9 cellular contexts compared by ENCODE assay signal in the genomic region with DNA sequence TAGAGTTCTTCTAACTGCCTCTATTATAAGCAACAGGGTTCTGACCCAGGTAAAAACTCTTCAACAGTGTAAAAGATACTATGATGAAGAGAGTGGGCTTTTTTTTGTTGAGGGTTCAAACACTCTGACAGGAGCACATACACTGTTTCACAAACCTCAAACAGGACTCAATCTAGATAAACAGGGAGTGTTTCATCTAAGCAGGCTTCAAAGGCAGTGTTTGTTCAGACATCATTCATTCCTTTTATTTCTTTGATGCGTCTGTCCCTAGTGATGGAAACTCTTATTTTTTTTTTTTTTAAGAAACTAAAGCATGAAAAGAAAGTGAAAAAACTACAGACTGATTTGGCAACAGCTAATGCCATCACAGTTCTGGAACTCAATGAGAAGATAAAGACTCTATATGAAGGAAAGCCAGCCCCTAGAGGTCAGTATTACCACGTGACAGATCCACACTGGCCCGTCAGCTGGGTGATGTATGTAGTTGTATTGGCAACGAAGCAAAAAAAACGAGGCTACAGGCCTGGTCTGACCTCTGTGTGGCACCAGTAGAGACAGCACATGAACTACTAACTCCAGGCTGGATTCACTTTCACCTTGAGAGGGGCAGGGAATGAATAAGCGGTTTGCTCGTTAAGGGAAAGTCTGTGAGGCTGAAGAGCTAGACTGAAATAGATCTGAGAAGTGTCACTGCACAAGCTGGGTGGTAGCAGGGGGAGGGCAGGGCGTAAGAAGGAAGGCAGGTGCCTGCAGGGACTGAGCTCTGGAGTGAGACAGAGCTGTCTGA.
DNase-seq lines count a peak whose midpoint lies in the region; ATAC-seq and TF ChIP-seq lines count a peak whose summit lies in the region.
"Had no signal": no experiment of that assay in that cellular context is flagged by ENCODE, and none has a peak within 500 bp of the region (broad histone marks: within the 10 kb centered on the region; RNA-seq: fewer than 3 reads in every experiment).

No MANE protein-coding gene starts in this region.

- intact Hi-C loops in lower lobe of right lung (cut with DNase I): no loop called here

- no peaks in the 10 kb centered on the region for H4K20me1 ChIP-seq in KMS-11 (ENCODE audit: insufficient read depth)

- peak; percentile 5 for DNase-seq in stimulated activated naive CD4-positive, alpha-beta T cell treated with Interleukin-2 at 50 U/mL for 16 hours (lab: John Stamatoyannopoulos, UW)
- DNase-seq in stimulated activated naive CD4-positive, alpha-beta T cell (lab: John Stamatoyannopoulos, UW): no peak
- DNase-seq in H4 (ENCODE audit: low spot score) (peak; percentile 67), RWPE2 (ENCODE audit: low spot score) (peak; percentile 73), chondrocyte (ENCODE audit: low spot score) (no peak), lower lobe of right lung (no peak)

- no peaks in the 10 kb centered on the region for H3K9me3 ChIP-seq in RWPE2 (ENCODE audit: severe bottlenecking)
- H3K9me3 ChIP-seq in lower lobe of right lung: no peaks in the 10 kb centered on the region
- H3K9me3 ChIP-seq in thymus (ENCODE audit: control insufficient read depth): no peaks in the 10 kb centered on the region

- no peaks in the 10 kb centered on the region for H3K9me3 Mint-ChIP-seq in chondrocyte (ENCODE audit: low read depth)
- H3K9me3 Mint-ChIP-seq: mesothelial cell of epicardium had no signal

- no peak overlapping the region for H3K4me3 Mint-ChIP-seq in chondrocyte (ENCODE audit: unreplicated experiment)
- H3K4me3 Mint-ChIP-seq: mesothelial cell of epicardium had no signal

- H3K4me2 ChIP-seq in KMS-11: peak overlapping the region; percentile 23; the same call in 1 of the 2 replicates

- TF ChIP-seq CTCF in KMS-11 (conservative IDR thresholded peaks at IDR 0.05; ENCODE audit: low read depth, low read length): peak; percentile 54
- peak; percentile 92 for TF ChIP-seq CTCF in RWPE2 (IDR thresholded peaks at IDR 0.05; ENCODE audit: poor library complexity, severe bottlenecking)
- TF ChIP-seq CTCF in chondrocyte (IDR thresholded peaks at IDR 0.05): peak; percentile 73
- peak; percentile 41 for TF ChIP-seq CTCF in lower lobe of right lung (IDR thresholded peaks at IDR 0.05)

- H2AFZ ChIP-seq in KMS-11 (ENCODE audit: low read depth): peak overlapping the region; percentile 18; the same call in 1 of the 2 replicates

- no peaks in the 10 kb centered on the region for H3K36me3 Mint-ChIP-seq in chondrocyte (ENCODE audit: low read depth)
- H3K36me3 Mint-ChIP-seq: mesothelial cell of epicardium had no signal

- peak; percentile 83 for ATAC-seq in RWPE2 (ENCODE audit: low read depth)
- ATAC-seq in lower lobe of right lung: peak; percentile 68 to 76

- H3K27me3 Mint-ChIP-seq in chondrocyte (ENCODE audit: low read depth): no peaks in the 10 kb centered on the region

- H3K36me3 ChIP-seq in KMS-11 (ENCODE audit: insufficient read depth) (no peaks in the 10 kb centered on the region), RWPE2 (ENCODE audit: low read depth) (no peaks in the 10 kb centered on the region), lower lobe of right lung (no peaks in the 10 kb centered on the region), thymus (ENCODE audit: control insufficient read depth, insufficient read depth) (no peaks in the 10 kb centered on the region)

- WGBS in thymus: 23% methylated on average over 8 of the region's 8 CpGs

- H3K27ac ChIP-seq in KMS-11 (no peak overlapping the region), RWPE2 (ENCODE audit: poor library complexity, severe bottlenecking) (no peak overlapping the region), lower lobe of right lung (no peak overlapping the region), thymus (ENCODE audit: low read depth) (peak overlapping the region; percentile 52)

- H3K9ac ChIP-seq in KMS-11: no peak overlapping the region

- H3K27me3 ChIP-seq in KMS-11 (ENCODE audit: insufficient read depth, low read depth): no peaks in the 10 kb centered on the region
- H3K27me3 ChIP-seq in RWPE2 (ENCODE audit: insufficient read depth, poor library complexity, severe bottlenecking): no peaks in the 10 kb centered on the region
- H3K27me3 ChIP-seq in lower lobe of right lung (ENCODE audit: low read depth): no peaks in the 10 kb centered on the region
- H3K27me3 ChIP-seq in thymus (ENCODE audit: control insufficient read depth, insufficient read depth): no peaks in the 10 kb centered on the region

- peaks cover 14% of the 10 kb centered on the region for H3K4me1 ChIP-seq in KMS-11 (ENCODE audit: low read depth, poor library complexity, severe bottlenecking)
- peaks cover 10% of the 10 kb centered on the region for H3K4me1 ChIP-seq in RWPE2 (ENCODE audit: insufficient read depth, poor library complexity, severe bottlenecking)
- peaks cover 7% of the 10 kb centered on the region for H3K4me1 ChIP-seq in lower lobe of right lung
- H3K4me1 ChIP-seq in thymus (ENCODE audit: control insufficient read depth, insufficient read depth, low read length): no peaks in the 10 kb centered on the region

- H3K4me3 ChIP-seq in KMS-11 (IDR thresholded peaks at IDR 0.05; ENCODE audit: insufficient read depth, low read depth, low read length) (no peak overlapping the region), RWPE2 (ENCODE audit: severe bottlenecking) (no peak overlapping the region), lower lobe of right lung (no peak overlapping the region), thymus (ENCODE audit: low read length) (no peak overlapping the region)

- no peaks in the 10 kb centered on the region for H3K79me2 ChIP-seq in KMS-11 (ENCODE audit: insufficient read depth, low read depth)

- no peak overlapping the region for H3K27ac Mint-ChIP-seq in chondrocyte (ENCODE audit: unreplicated experiment)

- peaks cover 23% of the 10 kb centered on the region for H3K4me1 Mint-ChIP-seq in chondrocyte (ENCODE audit: low read depth)

Comparison
In these comparisons a context has a peak if more than half of its experiments do, and no peak if none do; other contexts are left out.
1. DNase-seq: peak in stimulated activated naive CD4-positive, alpha-beta T cell treated with Interleukin-2 at 50 U/mL for 16 hours (single experiment), H4 (single experiment) and RWPE2 (single experiment); none in stimulated activated naive CD4-positive, alpha-beta T cell (0 of 6), chondrocyte (single experiment) and lower lobe of right lung (single experiment).
2. CTCF ChIP-seq: peak in every context shown above with its lines; median percentile 92 in RWPE2; 73 in chondrocyte; 54 in KMS-11; 41 in lower lobe of right lung.